ENCODE assay signal across 8 cellular contexts in genomic region chr11:93652161-93652597, GRCh38. TPM values are rescaled to one million over a fixed set of nuclear protein-coding genes. Genes with fewer than 3 reads are reported as not detected.
A peak's percentile ranks its signal among the peaks of the same experiment; 100 is the strongest.
DNase-seq lines count a peak whose midpoint lies in the region; ATAC-seq and TF ChIP-seq lines count a peak whose summit lies in the region.

No MANE protein-coding gene starts in this region.

- H3K27me3 Mint-ChIP-seq in T-helper 2 cell treated with Interferon-gamma antibody and Interleukin-4, amounts not matched to agents 5 μg/mL and 100 μg/mL, for 36 hours (ENCODE audit: low read depth): peaks cover 9% of the 10 kb centered on the region

- H3K9me2 ChIP-seq in Loucy (replicated peaks; ENCODE audit: low read depth, low read length): no peaks in the 10 kb centered on the region

- H3K36me3 ChIP-seq in right atrium auricular region: no peaks in the 10 kb centered on the region
- no peaks in the 10 kb centered on the region for H3K36me3 ChIP-seq in Loucy (ENCODE audit: insufficient read depth, low read length)

- H3K4me3 Mint-ChIP-seq in T-helper 2 cell treated with Interferon-gamma antibody and Interleukin-4, amounts not matched to agents 5 μg/mL and 100 μg/mL, for 36 hours: no peak overlapping the region

- no peak overlapping the region for H3K9ac ChIP-seq in Loucy (ENCODE audit: low read depth, low read length, poor library complexity, severe bottlenecking)

- H3K79me2 ChIP-seq in Loucy (ENCODE audit: insufficient read depth, low read length): no peaks in the 10 kb centered on the region

- H3F3A ChIP-seq in Loucy (ENCODE audit: low read depth): no peaks in the 10 kb centered on the region

- H3K27ac Mint-ChIP-seq in T-helper 2 cell treated with Interferon-gamma antibody and Interleukin-4, amounts not matched to agents 5 μg/mL and 100 μg/mL, for 36 hours: no peak overlapping the region

- H3K4me1 Mint-ChIP-seq in T-helper 2 cell treated with Interferon-gamma antibody and Interleukin-4, amounts not matched to agents 5 μg/mL and 100 μg/mL, for 36 hours (ENCODE audit: low read depth): peaks cover 40% of the 10 kb centered on the region

- intact Hi-C loops in left ventricle myocardium superior (cut with micrococcal nuclease): loop anchor here (5.0 to 10.0 kb wide), 2 partner anchors 107 to 420 kb away; partner anchors contain the start of gene SMCO4

- no peak overlapping the region for H2AFZ ChIP-seq in Loucy (ENCODE audit: low read length)

- no peaks in the 10 kb centered on the region for H3K9me3 Mint-ChIP-seq in T-helper 2 cell treated with Interferon-gamma antibody and Interleukin-4, amounts not matched to agents 5 μg/mL and 100 μg/mL, for 36 hours

- H3K9me3 ChIP-seq in right atrium auricular region: no peaks in the 10 kb centered on the region
- no peaks in the 10 kb centered on the region for H3K9me3 ChIP-seq in Loucy (ENCODE audit: insufficient read depth, low read depth, low read length)

- H3K4me1 ChIP-seq in right atrium auricular region (no peaks in the 10 kb centered on the region), Loucy (ENCODE audit: insufficient read depth, low read length, poor library complexity, severe bottlenecking) (peaks cover 11% of the 10 kb centered on the region)

- TF ChIP-seq CTCF in right atrium auricular region (IDR thresholded peaks at IDR 0.05): peak; percentile 44 to 88
- peak; percentile 89 for TF ChIP-seq CTCF in Loucy (conservative IDR thresholded peaks at IDR 0.05; ENCODE audit: low read length)
- peak; percentile 33 for TF ChIP-seq CTCF in WI38 (IDR thresholded peaks at IDR 0.05; ENCODE audit: low read depth, low read length)
- peak; percentile 57 for TF ChIP-seq CTCF in foreskin fibroblast (IDR thresholded peaks at IDR 0.05; ENCODE audit: low read depth, low read length)

- H3K4me2 ChIP-seq in Loucy (ENCODE audit: low read depth, low read length, poor library complexity, severe bottlenecking): no peak overlapping the region

- DNase-seq in right atrium auricular region (ENCODE audit: low spot score) (no peak), left ventricle myocardium superior (no peak), foreskin fibroblast (peak; percentile 14 to 68), putamen (ENCODE audit: low spot score) (peak; percentile 30)
- no peak for DNase-seq in T-helper 2 cell treated with Interferon-gamma antibody and Interleukin-4, amounts not matched to agents 5 μg/mL and 100 μg/mL, for 36 hours (ENCODE audit: low spot score)

- no peak overlapping the region for H3K4me3 ChIP-seq in right atrium auricular region
- no peak overlapping the region for H3K4me3 ChIP-seq in Loucy (ENCODE audit: low read length, poor library complexity, severe bottlenecking)
- no peak overlapping the region for H3K4me3 ChIP-seq in WI38 (ENCODE audit: low read depth, low read length)
- no peak overlapping the region for H3K4me3 ChIP-seq in foreskin fibroblast (ENCODE audit: low read depth in 1 of 2, low read length in 2 of 2)

- H3K36me3 Mint-ChIP-seq in T-helper 2 cell treated with Interferon-gamma antibody and Interleukin-4, amounts not matched to agents 5 μg/mL and 100 μg/mL, for 36 hours (ENCODE audit: low read depth): no peaks in the 10 kb centered on the region

- no peak for ATAC-seq in left ventricle myocardium superior
- no peak for ATAC-seq in HG02981 (IDR thresholded peaks at IDR 0.05; ENCODE audit: unreplicated experiment)

- no peak overlapping the region for H3K27ac ChIP-seq in right atrium auricular region

- no peaks in the 10 kb centered on the region for H4K20me1 ChIP-seq in Loucy (ENCODE audit: insufficient read depth, low read length, poor library complexity, severe bottlenecking)

- H3K27me3 ChIP-seq in right atrium auricular region (no peaks in the 10 kb centered on the region), Loucy (ENCODE audit: insufficient read depth, low read length, poor library complexity, severe bottlenecking) (no peaks in the 10 kb centered on the region)

RNA-seq across cellular contexts. Expression of gene CEP295, which starts 9.3 kb away (rescaled TPM):
- total RNA-seq in right atrium auricular region (1 to 10 TPM; 6.5 to 9.1 TPM), left ventricle myocardium superior (4.2 TPM)

Comparison
In these comparisons a context has a peak if more than half of its experiments do, and no peak if none do; other contexts are left out.
1. DNase-seq: peak in foreskin fibroblast (2 of 2) and putamen (single experiment); none in right atrium auricular region (single experiment), left ventricle myocardium superior (single experiment) and T-helper 2 cell treated with Interferon-gamma antibody and Interleukin-4, amounts not matched to agents 5 μg/mL and 100 μg/mL, for 36 hours (single experiment).
2. CTCF ChIP-seq: peak in every context shown above with its lines; median percentile 89 in Loucy; 66 in right atrium auricular region; 57 in foreskin fibroblast; 33 in WI38.